In genomic region chr7:23482686-23483085, GRCh38 we compare ENCODE assay signal across 31 cellular contexts.
"Had no signal": no experiment of that assay in that cellular context is flagged by ENCODE, and none has a peak within 500 bp of the region (broad histone marks: within the 10 kb centered on the region; RNA-seq: fewer than 3 reads in every experiment).

No MANE protein-coding gene starts in this region.

- H3K4me3 Mint-ChIP-seq: natural killer cell; nephron; neural progenitor cell; stimulated activated memory B cell treated with anti-CD40 and anti-IgM and Interleukin-4, amounts not matched to agents 10 μg/mL and 1 μg/mL and 100 μg/mL, for 72 hours; stimulated activated naive CD8-positive, alpha-beta T cell treated with anti-CD3 and anti-CD28 coated beads, Interleukin-15, amount 100 ng/mL, for 72 hours had no signal

- H3K27ac Mint-ChIP-seq: natural killer cell; nephron; neural progenitor cell; progenitor cell of endocrine pancreas; stimulated activated memory B cell treated with anti-CD40 and anti-IgM and Interleukin-4, amounts not matched to agents 10 μg/mL and 1 μg/mL and 100 μg/mL, for 72 hours; stimulated activated naive CD8-positive, alpha-beta T cell treated with anti-CD3 and anti-CD28 coated beads, Interleukin-15, amount 100 ng/mL, for 72 hours; type B pancreatic cell had no signal

- H3K27me3 Mint-ChIP-seq: progenitor cell of endocrine pancreas, type B pancreatic cell had no signal

- H3K4me1 Mint-ChIP-seq: natural killer cell; nephron; stimulated activated memory B cell treated with anti-CD40 and anti-IgM and Interleukin-4, amounts not matched to agents 10 μg/mL and 1 μg/mL and 100 μg/mL, for 72 hours; stimulated activated naive CD8-positive, alpha-beta T cell treated with anti-CD3 and anti-CD28 coated beads, Interleukin-15, amount 100 ng/mL, for 72 hours had no signal

- DNase-seq: natural killer cell; occipital lobe; ovary; posterior cingulate gyrus; psoas muscle; right cardiac atrium; spleen; stimulated activated CD4-positive, alpha-beta T cell treated with anti-CD3 and anti-CD28 coated beads, Interleukin-12 subunit alpha, Interleukin-12 subunit beta, amount 100 ng/mL, for 4 hours; stimulated activated CD4-positive, alpha-beta T cell treated with anti-CD3 and anti-CD28 coated beads, Interleukin-1b, Interleukin-23, amount 100 ng/mL, for 48 hours; stimulated activated CD4-positive, alpha-beta T cell treated with anti-CD3 and anti-CD28 coated beads, Interleukin-4, amount 100 ng/mL, for 1 hour; stimulated activated CD4-positive, alpha-beta T cell treated with anti-CD3 and anti-CD28 coated beads, Interleukin-4, amount 100 ng/mL, for 4 hours; stimulated activated CD8-positive, alpha-beta memory T cell treated with anti-CD3 and anti-CD28 coated beads, Interleukin-4, amount 100 ng/mL, for 48 hours; stimulated activated naive CD4-positive, alpha-beta T cell; stimulated activated naive CD8-positive, alpha-beta T cell treated with anti-CD3 and anti-CD28 coated beads, Interleukin-15, amount 100 ng/mL, for 72 hours; stimulated activated naive CD8-positive, alpha-beta T cell treated with anti-CD3 and anti-CD28 coated beads, Interleukin-15, Interleukin-2, amounts not matched to agents 100 U/mL and 50 U/mL, for 24 hours; substantia nigra; testis; tibial artery; transverse colon; upper lobe of right lung; uterus had no signal

- H3K9me3 ChIP-seq: ovary, psoas muscle, spleen, suprapubic skin, testis, tibial artery, transverse colon, upper lobe of right lung, uterus had no signal

- H3K36me3 Mint-ChIP-seq: natural killer cell; stimulated activated memory B cell treated with anti-CD40 and anti-IgM and Interleukin-4, amounts not matched to agents 10 μg/mL and 1 μg/mL and 100 μg/mL, for 72 hours had no signal

- H3K4me1 ChIP-seq: parathyroid adenoma, psoas muscle, spleen, suprapubic skin, testis, tibial artery, transverse colon, upper lobe of right lung, uterus had no signal

- H3K4me3 ChIP-seq: neural progenitor cell, ovary, psoas muscle, skin epidermis, smooth muscle cell, spleen, suprapubic skin, testis, tibial artery, transverse colon, upper lobe of right lung, uterus had no signal

- H3K4me2 ChIP-seq: neural progenitor cell, smooth muscle cell had no signal

- H3K27ac ChIP-seq: neural progenitor cell, ovary, parathyroid adenoma, psoas muscle, skin epidermis, spleen, suprapubic skin, testis, tibial artery, transverse colon, upper lobe of right lung, uterus had no signal

- ATAC-seq: natural killer cell; psoas muscle; right cardiac atrium; sciatic nerve; stimulated activated memory B cell treated with anti-CD40 and anti-IgM and Interleukin-4, amounts not matched to agents 10 μg/mL and 1 μg/mL and 100 μg/mL, for 72 hours; stimulated activated naive CD8-positive, alpha-beta T cell treated with anti-CD3 and anti-CD28 coated beads, Interleukin-15, amount 100 ng/mL, for 72 hours; stimulated activated naive CD8-positive, alpha-beta T cell treated with anti-CD3 and anti-CD28 coated beads, Interleukin-15, Interleukin-2, amounts not matched to agents 100 U/mL and 50 U/mL, for 24 hours; upper lobe of right lung had no signal

- H3K9me3 Mint-ChIP-seq: natural killer cell; nephron; neural progenitor cell; stimulated activated memory B cell treated with anti-CD40 and anti-IgM and Interleukin-4, amounts not matched to agents 10 μg/mL and 1 μg/mL and 100 μg/mL, for 72 hours; stimulated activated naive CD8-positive, alpha-beta T cell treated with anti-CD3 and anti-CD28 coated beads, Interleukin-15, amount 100 ng/mL, for 72 hours; type B pancreatic cell had no signal
